1 cellular context compared by ENCODE assay signal in the genomic region with DNA sequence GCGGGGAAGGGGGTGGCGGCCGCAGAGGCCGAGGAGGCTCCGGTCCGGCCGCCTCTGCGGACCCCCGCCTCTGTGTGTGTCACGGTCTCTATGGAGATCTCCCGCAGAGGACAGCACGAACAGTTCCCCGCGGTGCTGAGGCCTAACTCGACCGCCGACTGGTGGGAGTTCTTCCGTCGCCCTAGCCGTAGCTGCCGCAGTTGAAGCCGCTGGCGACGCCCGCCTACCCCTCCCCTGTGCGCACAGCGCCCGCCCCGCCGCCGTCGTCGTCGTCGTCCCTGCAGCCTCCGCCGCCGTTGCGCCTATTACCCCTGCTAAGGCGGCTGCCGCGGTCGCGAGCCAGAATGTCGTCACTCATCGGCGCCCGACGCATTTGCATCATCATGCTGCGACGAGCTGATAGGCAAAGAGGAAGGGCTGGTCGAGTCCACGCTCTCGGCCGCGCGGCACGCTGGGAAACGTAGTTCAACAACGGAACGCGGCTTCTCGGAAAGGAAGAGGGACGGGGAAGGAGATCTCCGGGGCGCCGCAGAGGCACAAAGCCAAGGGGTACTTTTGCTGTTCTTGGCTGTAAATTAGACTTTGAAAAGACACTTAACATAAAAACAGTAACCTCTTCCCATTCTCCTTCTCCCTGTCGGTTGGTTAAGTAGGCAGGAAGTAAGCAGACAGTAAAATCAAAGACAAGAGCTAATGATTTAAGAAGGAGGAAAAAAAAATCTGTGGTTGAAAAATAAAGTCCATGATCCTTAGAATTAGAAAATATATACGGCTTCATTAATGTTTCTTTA.
TF ChIP-seq lines count a peak whose summit lies in the region.

A gene (minus strand): TSS at position 346 of the 791 bp plus-strand sequence. CDS start 538 bp downstream, outside the sequence.

TF ChIP-seq in K562, 482 proteins besides CTCF, POLR2A, EP300 and RAD21 (continued from another document and continues in another):
- TF ChIP-seq, protein P1, sequence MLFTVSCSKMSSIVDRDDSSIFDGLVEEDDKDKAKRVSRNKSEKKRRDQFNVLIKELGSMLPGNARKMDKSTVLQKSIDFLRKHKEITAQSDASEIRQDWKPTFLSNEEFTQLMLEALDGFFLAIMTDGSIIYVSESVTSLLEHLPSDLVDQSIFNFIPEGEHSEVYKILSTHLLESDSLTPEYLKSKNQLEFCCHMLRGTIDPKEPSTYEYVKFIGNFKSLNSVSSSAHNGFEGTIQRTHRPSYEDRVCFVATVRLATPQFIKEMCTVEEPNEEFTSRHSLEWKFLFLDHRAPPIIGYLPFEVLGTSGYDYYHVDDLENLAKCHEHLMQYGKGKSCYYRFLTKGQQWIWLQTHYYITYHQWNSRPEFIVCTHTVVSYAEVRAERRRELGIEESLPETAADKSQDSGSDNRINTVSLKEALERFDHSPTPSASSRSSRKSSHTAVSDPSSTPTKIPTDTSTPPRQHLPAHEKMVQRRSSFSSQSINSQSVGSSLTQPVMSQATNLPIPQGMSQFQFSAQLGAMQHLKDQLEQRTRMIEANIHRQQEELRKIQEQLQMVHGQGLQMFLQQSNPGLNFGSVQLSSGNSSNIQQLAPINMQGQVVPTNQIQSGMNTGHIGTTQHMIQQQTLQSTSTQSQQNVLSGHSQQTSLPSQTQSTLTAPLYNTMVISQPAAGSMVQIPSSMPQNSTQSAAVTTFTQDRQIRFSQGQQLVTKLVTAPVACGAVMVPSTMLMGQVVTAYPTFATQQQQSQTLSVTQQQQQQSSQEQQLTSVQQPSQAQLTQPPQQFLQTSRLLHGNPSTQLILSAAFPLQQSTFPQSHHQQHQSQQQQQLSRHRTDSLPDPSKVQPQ (CRISPR knock-in tag; IDR thresholded peaks at IDR 0.05; ENCODE audit: borderline replicate concordance), result no peak
- TF ChIP-seq, protein P2, sequence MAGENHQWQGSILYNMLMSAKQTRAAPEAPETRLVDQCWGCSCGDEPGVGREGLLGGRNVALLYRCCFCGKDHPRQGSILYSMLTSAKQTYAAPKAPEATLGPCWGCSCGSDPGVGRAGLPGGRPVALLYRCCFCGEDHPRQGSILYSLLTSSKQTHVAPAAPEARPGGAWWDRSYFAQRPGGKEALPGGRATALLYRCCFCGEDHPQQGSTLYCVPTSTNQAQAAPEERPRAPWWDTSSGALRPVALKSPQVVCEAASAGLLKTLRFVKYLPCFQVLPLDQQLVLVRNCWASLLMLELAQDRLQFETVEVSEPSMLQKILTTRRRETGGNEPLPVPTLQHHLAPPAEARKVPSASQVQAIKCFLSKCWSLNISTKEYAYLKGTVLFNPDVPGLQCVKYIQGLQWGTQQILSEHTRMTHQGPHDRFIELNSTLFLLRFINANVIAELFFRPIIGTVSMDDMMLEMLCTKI (IDR thresholded peaks at IDR 0.05; ENCODE audit: partially characterized antibody), result no peak
- peak; percentile 84 for TF ChIP-seq POLR2AphosphoS5 (IDR thresholded peaks at IDR 0.05; ENCODE audit: control insufficient read depth, insufficient read depth, low read depth, low read length)
- TF ChIP-seq SMC3 (conservative IDR thresholded peaks at IDR 0.05; ENCODE audit: insufficient read depth, low read depth, low read length), result no peak
- no peak for TF ChIP-seq NCOA4 (IDR thresholded peaks at IDR 0.05; ENCODE audit: partially characterized antibody)
- peak; percentile 53 for TF ChIP-seq KDM5B (IDR thresholded peaks at IDR 0.05; ENCODE audit: insufficient replicate concordance, low read depth, low read length)
- peak; percentile 70; the same call in 1 of the 2 replicates for TF ChIP-seq CEBPB (tag; IDR thresholded peaks at IDR 0.05)
- TF ChIP-seq, protein P3, sequence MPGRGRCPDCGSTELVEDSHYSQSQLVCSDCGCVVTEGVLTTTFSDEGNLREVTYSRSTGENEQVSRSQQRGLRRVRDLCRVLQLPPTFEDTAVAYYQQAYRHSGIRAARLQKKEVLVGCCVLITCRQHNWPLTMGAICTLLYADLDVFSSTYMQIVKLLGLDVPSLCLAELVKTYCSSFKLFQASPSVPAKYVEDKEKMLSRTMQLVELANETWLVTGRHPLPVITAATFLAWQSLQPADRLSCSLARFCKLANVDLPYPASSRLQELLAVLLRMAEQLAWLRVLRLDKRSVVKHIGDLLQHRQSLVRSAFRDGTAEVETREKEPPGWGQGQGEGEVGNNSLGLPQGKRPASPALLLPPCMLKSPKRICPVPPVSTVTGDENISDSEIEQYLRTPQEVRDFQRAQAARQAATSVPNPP (IDR thresholded peaks at IDR 0.05; ENCODE audit: borderline replicate concordance, insufficient read depth, insufficient read length), result no peak
- TF ChIP-seq, protein P4, sequence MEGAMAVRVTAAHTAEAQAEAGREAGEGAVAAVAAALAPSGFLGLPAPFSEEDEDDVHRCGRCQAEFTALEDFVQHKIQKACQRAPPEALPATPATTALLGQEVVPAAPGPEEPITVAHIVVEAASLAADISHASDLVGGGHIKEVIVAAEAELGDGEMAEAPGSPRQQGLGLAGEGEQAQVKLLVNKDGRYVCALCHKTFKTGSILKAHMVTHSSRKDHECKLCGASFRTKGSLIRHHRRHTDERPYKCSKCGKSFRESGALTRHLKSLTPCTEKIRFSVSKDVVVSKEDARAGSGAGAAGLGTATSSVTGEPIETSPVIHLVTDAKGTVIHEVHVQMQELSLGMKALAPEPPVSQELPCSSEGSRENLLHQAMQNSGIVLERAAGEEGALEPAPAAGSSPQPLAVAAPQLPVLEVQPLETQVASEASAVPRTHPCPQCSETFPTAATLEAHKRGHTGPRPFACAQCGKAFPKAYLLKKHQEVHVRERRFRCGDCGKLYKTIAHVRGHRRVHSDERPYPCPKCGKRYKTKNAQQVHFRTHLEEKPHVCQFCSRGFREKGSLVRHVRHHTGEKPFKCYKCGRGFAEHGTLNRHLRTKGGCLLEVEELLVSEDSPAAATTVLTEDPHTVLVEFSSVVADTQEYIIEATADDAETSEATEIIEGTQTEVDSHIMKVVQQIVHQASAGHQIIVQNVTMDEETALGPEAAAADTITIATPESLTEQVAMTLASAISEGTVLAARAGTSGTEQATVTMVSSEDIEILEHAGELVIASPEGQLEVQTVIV (CRISPR knock-in tag; IDR thresholded peaks at IDR 0.05; ENCODE audit: borderline replicate concordance), result no peak
- TF ChIP-seq, protein P5, sequence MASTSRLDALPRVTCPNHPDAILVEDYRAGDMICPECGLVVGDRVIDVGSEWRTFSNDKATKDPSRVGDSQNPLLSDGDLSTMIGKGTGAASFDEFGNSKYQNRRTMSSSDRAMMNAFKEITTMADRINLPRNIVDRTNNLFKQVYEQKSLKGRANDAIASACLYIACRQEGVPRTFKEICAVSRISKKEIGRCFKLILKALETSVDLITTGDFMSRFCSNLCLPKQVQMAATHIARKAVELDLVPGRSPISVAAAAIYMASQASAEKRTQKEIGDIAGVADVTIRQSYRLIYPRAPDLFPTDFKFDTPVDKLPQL (IDR thresholded peaks at IDR 0.05; ENCODE audit: extremely low read depth, insufficient read length), result no peak
- no peak for TF ChIP-seq TEAD2 (tag; IDR thresholded peaks at IDR 0.05)
- TF ChIP-seq, protein P6, sequence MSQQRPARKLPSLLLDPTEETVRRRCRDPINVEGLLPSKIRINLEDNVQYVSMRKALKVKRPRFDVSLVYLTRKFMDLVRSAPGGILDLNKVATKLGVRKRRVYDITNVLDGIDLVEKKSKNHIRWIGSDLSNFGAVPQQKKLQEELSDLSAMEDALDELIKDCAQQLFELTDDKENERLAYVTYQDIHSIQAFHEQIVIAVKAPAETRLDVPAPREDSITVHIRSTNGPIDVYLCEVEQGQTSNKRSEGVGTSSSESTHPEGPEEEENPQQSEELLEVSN (IDR thresholded peaks at IDR 0.05; ENCODE audit: borderline replicate concordance in 1 of 2, extremely low read depth in 1 of 2, insufficient read depth in 1 of 2, insufficient read length in 1 of 2, low read depth in 1 of 2, low read length in 1 of 2, poor library complexity in 1 of 2, severe bottlenecking in 1 of 2), result peak; percentile 69 to 76
- no peak; the same call in 1 of the 2 replicates for TF ChIP-seq ZNF431 (CRISPR knock-in tag; IDR thresholded peaks at IDR 0.05)
- TF ChIP-seq ZNF274 (IDR thresholded peaks at IDR 0.05; ENCODE audit: borderline replicate concordance, low read depth, low read length), result no peak
- peak; percentile 79; the same call in 1 of the 2 replicates for TF ChIP-seq ZNF766 (CRISPR knock-in tag; conservative IDR thresholded peaks at IDR 0.05)
- TF ChIP-seq MEF2A (IDR thresholded peaks at IDR 0.05; ENCODE audit: control insufficient read depth, low read depth, low read length), result no peak
- TF ChIP-seq ARHGAP35 (IDR thresholded peaks at IDR 0.05; ENCODE audit: partially characterized antibody), result no peak
- TF ChIP-seq, protein P7, sequence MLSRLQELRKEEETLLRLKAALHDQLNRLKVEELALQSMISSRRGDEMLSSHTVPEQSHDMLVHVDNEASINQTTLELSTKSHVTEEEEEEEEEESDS (CRISPR knock-in tag; IDR thresholded peaks at IDR 0.05), result no peak
- no peak for TF ChIP-seq ETV1 (tag; conservative IDR thresholded peaks at IDR 0.05; ENCODE audit: low read depth)
- TF ChIP-seq, protein P8, sequence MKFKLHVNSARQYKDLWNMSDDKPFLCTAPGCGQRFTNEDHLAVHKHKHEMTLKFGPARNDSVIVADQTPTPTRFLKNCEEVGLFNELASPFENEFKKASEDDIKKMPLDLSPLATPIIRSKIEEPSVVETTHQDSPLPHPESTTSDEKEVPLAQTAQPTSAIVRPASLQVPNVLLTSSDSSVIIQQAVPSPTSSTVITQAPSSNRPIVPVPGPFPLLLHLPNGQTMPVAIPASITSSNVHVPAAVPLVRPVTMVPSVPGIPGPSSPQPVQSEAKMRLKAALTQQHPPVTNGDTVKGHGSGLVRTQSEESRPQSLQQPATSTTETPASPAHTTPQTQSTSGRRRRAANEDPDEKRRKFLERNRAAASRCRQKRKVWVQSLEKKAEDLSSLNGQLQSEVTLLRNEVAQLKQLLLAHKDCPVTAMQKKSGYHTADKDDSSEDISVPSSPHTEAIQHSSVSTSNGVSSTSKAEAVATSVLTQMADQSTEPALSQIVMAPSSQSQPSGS (CRISPR knock-in tag; IDR thresholded peaks at IDR 0.05), result no peak
- no peak for TF ChIP-seq CBX8 (IDR thresholded peaks at IDR 0.05; ENCODE audit: borderline replicate concordance, extremely low read depth, low read depth, low read length, poor library complexity, severe bottlenecking)
- no peak for TF ChIP-seq NR2F6 (CRISPR knock-in tag; IDR thresholded peaks at IDR 0.05)
- TF ChIP-seq CHD4 (IDR thresholded peaks at IDR 0.05; ENCODE audit: insufficient read depth, insufficient replicate concordance, low read depth, low read length, poor library complexity, severe bottlenecking), result no peak
- TF ChIP-seq NBN (IDR thresholded peaks at IDR 0.05; ENCODE audit: low read depth), result peak; percentile 99
- TF ChIP-seq, protein P9, sequence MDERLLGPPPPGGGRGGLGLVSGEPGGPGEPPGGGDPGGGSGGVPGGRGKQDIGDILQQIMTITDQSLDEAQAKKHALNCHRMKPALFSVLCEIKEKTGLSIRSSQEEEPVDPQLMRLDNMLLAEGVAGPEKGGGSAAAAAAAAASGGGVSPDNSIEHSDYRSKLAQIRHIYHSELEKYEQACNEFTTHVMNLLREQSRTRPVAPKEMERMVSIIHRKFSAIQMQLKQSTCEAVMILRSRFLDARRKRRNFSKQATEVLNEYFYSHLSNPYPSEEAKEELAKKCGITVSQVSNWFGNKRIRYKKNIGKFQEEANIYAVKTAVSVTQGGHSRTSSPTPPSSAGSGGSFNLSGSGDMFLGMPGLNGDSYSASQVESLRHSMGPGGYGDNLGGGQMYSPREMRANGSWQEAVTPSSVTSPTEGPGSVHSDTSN (CRISPR knock-in tag; IDR thresholded peaks at IDR 0.05; ENCODE audit: low read depth), result no peak
- TF ChIP-seq, protein P9 (tag; conservative IDR thresholded peaks at IDR 0.05; ENCODE audit: low read depth), result peak; percentile 62
- TF ChIP-seq CBX3 (IDR thresholded peaks at IDR 0.05; ENCODE audit: borderline replicate concordance in 1 of 2, low read length in 2 of 2), result peak in 1 of 2 experiments; percentile 58; a peak in 1 of 3 replicates
- TF ChIP-seq JUND (IDR thresholded peaks at IDR 0.05; ENCODE audit: borderline replicate concordance, low read depth, low read length), result peak; percentile 90
- TF ChIP-seq JUND (tag; IDR thresholded peaks at IDR 0.05; ENCODE audit: borderline replicate concordance, low read depth, low read length), result peak; percentile 75; the same call in 1 of the 3 replicates
- TF ChIP-seq DNMT1 (IDR thresholded peaks at IDR 0.05), result peak; percentile 70; the same call in 1 of the 2 replicates
- TF ChIP-seq GATAD2A (IDR thresholded peaks at IDR 0.05), result 0 out of 2 replicates have a peak, but pooled peaks have one; percentile 22
- peak; percentile 89 for TF ChIP-seq BHLHE40 (IDR thresholded peaks at IDR 0.05; ENCODE audit: low read length)
- peak; percentile 93 for TF ChIP-seq TAF1 (IDR thresholded peaks at IDR 0.05; ENCODE audit: control insufficient read depth, extremely low read depth, insufficient read depth, low read length, severe bottlenecking)
- peak; percentile 70; the same call in 1 of the 2 replicates for TF ChIP-seq CBX1 (IDR thresholded peaks at IDR 0.05; ENCODE audit: low read depth)
- TF ChIP-seq, protein P10, sequence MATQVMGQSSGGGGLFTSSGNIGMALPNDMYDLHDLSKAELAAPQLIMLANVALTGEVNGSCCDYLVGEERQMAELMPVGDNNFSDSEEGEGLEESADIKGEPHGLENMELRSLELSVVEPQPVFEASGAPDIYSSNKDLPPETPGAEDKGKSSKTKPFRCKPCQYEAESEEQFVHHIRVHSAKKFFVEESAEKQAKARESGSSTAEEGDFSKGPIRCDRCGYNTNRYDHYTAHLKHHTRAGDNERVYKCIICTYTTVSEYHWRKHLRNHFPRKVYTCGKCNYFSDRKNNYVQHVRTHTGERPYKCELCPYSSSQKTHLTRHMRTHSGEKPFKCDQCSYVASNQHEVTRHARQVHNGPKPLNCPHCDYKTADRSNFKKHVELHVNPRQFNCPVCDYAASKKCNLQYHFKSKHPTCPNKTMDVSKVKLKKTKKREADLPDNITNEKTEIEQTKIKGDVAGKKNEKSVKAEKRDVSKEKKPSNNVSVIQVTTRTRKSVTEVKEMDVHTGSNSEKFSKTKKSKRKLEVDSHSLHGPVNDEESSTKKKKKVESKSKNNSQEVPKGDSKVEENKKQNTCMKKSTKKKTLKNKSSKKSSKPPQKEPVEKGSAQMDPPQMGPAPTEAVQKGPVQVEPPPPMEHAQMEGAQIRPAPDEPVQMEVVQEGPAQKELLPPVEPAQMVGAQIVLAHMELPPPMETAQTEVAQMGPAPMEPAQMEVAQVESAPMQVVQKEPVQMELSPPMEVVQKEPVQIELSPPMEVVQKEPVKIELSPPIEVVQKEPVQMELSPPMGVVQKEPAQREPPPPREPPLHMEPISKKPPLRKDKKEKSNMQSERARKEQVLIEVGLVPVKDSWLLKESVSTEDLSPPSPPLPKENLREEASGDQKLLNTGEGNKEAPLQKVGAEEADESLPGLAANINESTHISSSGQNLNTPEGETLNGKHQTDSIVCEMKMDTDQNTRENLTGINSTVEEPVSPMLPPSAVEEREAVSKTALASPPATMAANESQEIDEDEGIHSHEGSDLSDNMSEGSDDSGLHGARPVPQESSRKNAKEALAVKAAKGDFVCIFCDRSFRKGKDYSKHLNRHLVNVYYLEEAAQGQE (CRISPR knock-in tag; IDR thresholded peaks at IDR 0.05; ENCODE audit: low read depth), result no peak; the same call in 1 of the 2 replicates
- no peak for TF ChIP-seq TCF7L2 (IDR thresholded peaks at IDR 0.05; ENCODE audit: low read depth, low read length)
